Comparison of ENCODE assay signal across 18 cellular contexts in genomic region chr1:21775542-21775899, GRCh38. TPM values are rescaled to one million over a fixed set of nuclear protein-coding genes. Genes with fewer than 3 reads are reported as not detected.
DNase-seq lines count a peak whose midpoint lies in the region; ATAC-seq and TF ChIP-seq lines count a peak whose summit lies in the region.
"Had no signal": no experiment of that assay in that cellular context is flagged by ENCODE, and none has a peak within 500 bp of the region (broad histone marks: within the 10 kb centered on the region; RNA-seq: fewer than 3 reads in every experiment).

No MANE protein-coding gene starts in this region.

- no peak for ATAC-seq in CD4-positive, alpha-beta T cell (ENCODE audit: poor library complexity)

- H3K4me3 Mint-ChIP-seq in CD4-positive, alpha-beta T cell = no peak overlapping the region
- H3K4me3 Mint-ChIP-seq: activated CD4-positive, alpha-beta T cell treated with anti-CD3 and anti-CD28 coated beads, Interleukin-2, amount 10 ng/mL, durations not matched to agents 7 days and 5 days had no signal

- H3K79me1 ChIP-seq in trophoblast cell (ENCODE audit: low read length) = no peaks in the 10 kb centered on the region

- no peak overlapping the region for H3K18ac ChIP-seq in trophoblast cell (ENCODE audit: low read length)

- H3K23ac ChIP-seq in trophoblast cell (ENCODE audit: low read length) = no peak overlapping the region

- no peaks in the 10 kb centered on the region for H3K4me1 ChIP-seq in trophoblast cell (ENCODE audit: control insufficient read depth in 1 of 2, insufficient read depth in 2 of 2, low read length in 2 of 2)

- H3K27ac ChIP-seq in CD4-positive, alpha-beta T cell (ENCODE audit: low read depth, low read length) = no peak overlapping the region
- H3K27ac ChIP-seq in trophoblast cell (ENCODE audit: low read depth, low read length) (no peak overlapping the region), coronary artery (no peak overlapping the region)
- H3K27ac ChIP-seq: cardiac muscle cell, transverse colon had no signal

- peaks cover 46% of the 10 kb centered on the region for H3K4me1 Mint-ChIP-seq in CD4-positive, alpha-beta T cell (ENCODE audit: low read depth)

- in situ Hi-C loops in SK-MEL-5 (cut with HindIII; ENCODE audit: low pct_unique_long_range_greater_than_20kb, low sequenced_read_pairs) = no loop called here

- peak overlapping the region; percentile 66 for H3K27ac Mint-ChIP-seq in CD4-positive, alpha-beta T cell
- H3K27ac Mint-ChIP-seq: activated CD4-positive, alpha-beta T cell treated with anti-CD3 and anti-CD28 coated beads, Interleukin-2, amount 10 ng/mL, durations not matched to agents 7 days and 5 days had no signal

- POLR2A ChIA-PET in CD4-positive, alpha-beta T cell (lab: Charles Lee) = no interaction called here

- H3K27me3 Mint-ChIP-seq in CD4-positive, alpha-beta T cell = no peaks in the 10 kb centered on the region
- H3K27me3 Mint-ChIP-seq: activated CD4-positive, alpha-beta T cell treated with anti-CD3 and anti-CD28 coated beads, Interleukin-2, amount 10 ng/mL, durations not matched to agents 7 days and 5 days had no signal

- H4K12ac ChIP-seq in trophoblast cell (ENCODE audit: low read depth, low read length) = no peak overlapping the region

- CTCF ChIA-PET in CD4-positive, alpha-beta T cell (lab: Charles Lee) = no interaction called here

- TF ChIP-seq POLR2A in erythroblast (IDR thresholded peaks at IDR 0.05; ENCODE audit: low read length) = no peak

- no peak overlapping the region for H2AFZ ChIP-seq in trophoblast cell (ENCODE audit: insufficient read depth, low read length, poor library complexity)

- no CpG with 5 or more reads among the region's 4 CpGs for WGBS in trophoblast cell (ENCODE audit: extremely low coverage, insufficient coverage, insufficient read length)

- H2BK5ac ChIP-seq in trophoblast cell (ENCODE audit: low read depth, low read length, poor library complexity) = no peak overlapping the region

- H3K79me2 ChIP-seq in trophoblast cell (ENCODE audit: control insufficient read depth, insufficient read depth, low read length, poor library complexity) = peaks cover 15% of the 10 kb centered on the region

- peaks cover 0 to 3% of the 10 kb centered on the region in 2 experiments for H3K36me3 ChIP-seq in trophoblast cell (ENCODE audit: control insufficient read depth in 1 of 2, insufficient read depth in 2 of 2, low read length in 2 of 2)
- H3K36me3 ChIP-seq: cardiac muscle cell, MG63, transverse colon had no signal

- H3K4me3 ChIP-seq in trophoblast cell (ENCODE audit: low read depth, low read length) = no peak overlapping the region
- H3K4me3 ChIP-seq in coronary artery = no peak overlapping the region
- H3K4me3 ChIP-seq: cardiac muscle cell, MG63, transverse colon had no signal

- peaks cover 29% of the 10 kb centered on the region for H3K36me3 Mint-ChIP-seq in CD4-positive, alpha-beta T cell (ENCODE audit: low read depth)

- H3K9ac ChIP-seq in trophoblast cell (ENCODE audit: low read length) = no peak overlapping the region

- no peak overlapping the region for H2BK120ac ChIP-seq in trophoblast cell (ENCODE audit: insufficient read depth, low read length, poor library complexity)

- H4K8ac ChIP-seq in trophoblast cell (ENCODE audit: low read depth, low read length) = no peak overlapping the region

- H3K4ac ChIP-seq in trophoblast cell (ENCODE audit: low read depth, low read length) = peak overlapping the region; percentile 65

- H2AK5ac ChIP-seq in trophoblast cell (ENCODE audit: low read length) = no peak overlapping the region

- no peak overlapping the region for H2BK12ac ChIP-seq in trophoblast cell (ENCODE audit: low read length)

- no peak for TF ChIP-seq CTCF in CD4-positive, alpha-beta T cell (IDR thresholded peaks at IDR 0.05)
- TF ChIP-seq CTCF in coronary artery (IDR thresholded peaks at IDR 0.05) = no peak

- DNase-seq in CD4-positive, alpha-beta T cell = no peak
- DNase-seq in SK-MEL-5 (ENCODE audit: low read depth, low spot score) = peak; percentile 87
- DNase-seq in dermis blood vessel endothelial cell = peak; percentile 42
- no peak for DNase-seq in trophoblast cell
- DNase-seq in erythroblast (lab: John Stamatoyannopoulos, UW) = no peak
- DNase-seq in coronary artery (ENCODE audit: low spot score) = no peak
- DNase-seq in Kasumi-1 (lab: John Stamatoyannopoulos, UW) = no peak
- DNase-seq in DMS 273 (lab: John Stamatoyannopoulos, UW; ENCODE audit: unreplicated experiment) = no peak
- DNase-seq: activated CD4-positive, alpha-beta T cell treated with anti-CD3 and anti-CD28 coated beads, Interleukin-2, amount 10 ng/mL, durations not matched to agents 7 days and 5 days; activated effector memory CD4-positive, alpha-beta T cell treated with anti-CD3 and anti-CD28 coated beads, Interleukin-2, amount 50 U/mL, for 16 hours; GF-D8; kidney; MG63; NCI-H2081 treated with DMSO at 0.1 percent for 48 hours; NCI-H774; transverse colon had no signal

- H3K14ac ChIP-seq in trophoblast cell (ENCODE audit: low read length) = no peak overlapping the region

- no peaks in the 10 kb centered on the region for H3K9me3 ChIP-seq in CD4-positive, alpha-beta T cell (ENCODE audit: control insufficient read depth, low read length)
- no peaks in the 10 kb centered on the region for H3K9me3 ChIP-seq in trophoblast cell (ENCODE audit: insufficient read depth, low read depth, low read length)
- H3K9me3 ChIP-seq: MG63, transverse colon had no signal

- H3K4me2 ChIP-seq in trophoblast cell (ENCODE audit: low read length) = no peak overlapping the region

- no peaks in the 10 kb centered on the region for H3K27me3 ChIP-seq in CD4-positive, alpha-beta T cell (ENCODE audit: control insufficient read depth, insufficient read depth, low read length)
- no peaks in the 10 kb centered on the region for H3K27me3 ChIP-seq in trophoblast cell (ENCODE audit: insufficient read depth, low read length)
- H3K27me3 ChIP-seq: cardiac muscle cell, MG63, transverse colon had no signal

- no peak overlapping the region for H4K91ac ChIP-seq in trophoblast cell (ENCODE audit: low read depth, low read length)

- H3K9me3 Mint-ChIP-seq in CD4-positive, alpha-beta T cell = no peaks in the 10 kb centered on the region

- intact Hi-C loops in CD4-positive, alpha-beta T cell (cut with DNase I, micrococcal nuclease) = no loop called here

RNA-seq across cellular contexts. Expression of gene USP48, which starts 7.4 kb away (rescaled TPM):
- total RNA-seq in CD4-positive, alpha-beta T cell = 10 to 100 TPM; 73.3 to 76.0 TPM
- total RNA-seq in SK-MEL-5 (2014; rRNA removed; shearing (Covaris generic)) = 57.3 and 58.3 TPM in 2 replicates
- polyA plus RNA-seq in SK-MEL-5 (2015; cell fraction: cytosol; rRNA removed) = 42.8 and 53.2 TPM in 2 replicates
- 201 and 283 TPM in 2 replicates for polyA plus RNA-seq in SK-MEL-5 (2015; cell fraction: nucleus; rRNA removed)
- total RNA-seq in dermis blood vessel endothelial cell = 81.9 and 125 TPM in 2 replicates
- polyA plus RNA-seq in trophoblast cell (2013) = 37.7 and 38.4 TPM in 2 replicates

RNA-seq across cellular contexts. Expression of gene LDLRAD2, which starts 36.5 kb away (rescaled TPM):
- total RNA-seq in CD4-positive, alpha-beta T cell = not detected
- not detected in 2 replicates for total RNA-seq in SK-MEL-5 (2014; rRNA removed; shearing (Covaris generic))
- not detected in 2 replicates for polyA plus RNA-seq in SK-MEL-5 (2015; cell fraction: cytosol; rRNA removed)
- polyA plus RNA-seq in SK-MEL-5 (2015; cell fraction: nucleus; rRNA removed) = not detected in 2 replicates
- 0.05 and 0.17 TPM in 2 replicates for total RNA-seq in dermis blood vessel endothelial cell
- 0.08 and 0.10 TPM in 2 replicates for polyA plus RNA-seq in trophoblast cell (2013)
- total RNA-seq: activated CD4-positive, alpha-beta T cell treated with anti-CD3 and anti-CD28 coated beads, Interleukin-2, amount 10 ng/mL, durations not matched to agents 7 days and 5 days; T-helper 1 cell treated with Interleukin-12 subunit alpha and Interleukin-12 subunit beta and Interleukin-4 antibody, amounts not matched to agents 30 ng/mL and 1 ng/mL, for 36 hours had no signal

Comparison
In these comparisons a context has a peak if more than half of its experiments do, and no peak if none do; other contexts are left out.
1. DNase-seq: peak in SK-MEL-5 (single experiment) and dermis blood vessel endothelial cell (single experiment); none in CD4-positive, alpha-beta T cell (0 of 10), trophoblast cell (0 of 2), erythroblast (0 of 2), coronary artery (single experiment), Kasumi-1 (0 of 2) and DMS 273 (single experiment).